Comparison of ENCODE assay signal across 9 cellular contexts in the genomic region with DNA sequence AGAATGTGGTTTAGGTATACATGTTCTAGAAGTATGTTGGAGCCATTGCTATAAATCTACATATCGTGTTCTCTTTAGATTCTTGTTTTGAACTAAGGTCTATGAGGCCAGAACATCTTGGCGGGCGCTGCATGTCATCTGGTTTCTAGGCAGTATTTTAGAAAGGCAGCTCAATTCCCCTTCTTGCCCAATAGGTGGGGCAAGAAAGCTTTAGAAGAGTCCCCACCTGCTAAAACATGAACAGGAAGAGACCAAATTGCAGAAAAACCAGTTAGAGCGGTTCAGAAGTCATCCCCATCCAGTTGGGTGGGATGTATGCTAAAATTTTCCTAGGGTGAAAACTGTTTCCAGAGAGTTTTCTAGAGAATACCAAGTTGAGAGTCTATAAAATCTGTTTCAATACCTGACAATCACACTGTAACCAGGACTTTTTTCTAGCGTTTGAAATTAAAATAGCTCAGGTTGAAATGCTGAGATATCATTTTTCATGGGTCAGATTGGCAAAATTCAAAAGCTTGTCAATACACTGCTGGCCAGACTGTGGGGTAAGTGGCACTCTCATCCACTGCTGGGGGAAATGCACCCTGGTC. TPM values are rescaled to one million over a fixed set of nuclear protein-coding genes. Genes with fewer than 3 reads are reported as not detected.
DNase-seq lines count a peak whose midpoint lies in the region; ATAC-seq, FAIRE-seq and TF ChIP-seq lines count a peak whose summit lies in the region.
"Had no signal": no experiment of that assay in that cellular context is flagged by ENCODE, and none has a peak within 500 bp of the region (broad histone marks: within the 10 kb centered on the region; RNA-seq: fewer than 3 reads in every experiment).

No MANE protein-coding gene starts in this region.

- H4K20me1 ChIP-seq in keratinocyte (ENCODE audit: control insufficient read depth, extremely low read depth, insufficient read depth, low read length): no peaks in the 10 kb centered on the region

- H3K27ac ChIP-seq in keratinocyte (ENCODE audit: control insufficient read depth, insufficient read depth, low read length) (no peak overlapping the region), upper lobe of right lung (no peak overlapping the region)
- H3K27ac ChIP-seq: skin epidermis had no signal

- H3K4me1 ChIP-seq in keratinocyte (ENCODE audit: control insufficient read depth, extremely low read depth, insufficient read depth, low read length): no peaks in the 10 kb centered on the region
- no peaks in the 10 kb centered on the region for H3K4me1 ChIP-seq in upper lobe of right lung

- peak; percentile 60 for TF ChIP-seq CTCF in MCF 10A (IDR thresholded peaks at IDR 0.05; ENCODE audit: unreplicated experiment)
- TF ChIP-seq CTCF in keratinocyte (optimal IDR thresholded peaks at IDR 0.05 in 1 of 3, IDR thresholded peaks at IDR 0.05 in 1 of 3, conservative IDR thresholded peaks at IDR 0.05 in 1 of 3; ENCODE audit: extremely low read depth in 1 of 3, insufficient read depth in 2 of 3, low read length in 3 of 3): peak; percentile 48 to 75 (median 65)
- peak; percentile 65 for TF ChIP-seq CTCF in upper lobe of right lung (IDR thresholded peaks at IDR 0.05)

- H3K4me3 ChIP-seq in keratinocyte (ENCODE audit: control insufficient read depth in 2 of 3, extremely low read depth in 1 of 3, insufficient read depth in 2 of 3, low read depth in 1 of 3, low read length in 3 of 3) (no peak overlapping the region), upper lobe of right lung (no peak overlapping the region)
- H3K4me3 ChIP-seq: skin epidermis had no signal

- no peak overlapping the region for H3K4me2 ChIP-seq in keratinocyte (ENCODE audit: control insufficient read depth, extremely low read depth, insufficient read depth, low read depth, low read length)

- no peak overlapping the region for H3K4me3 Mint-ChIP-seq in MCF 10A (ENCODE audit: unreplicated experiment)

- H3K36me3 ChIP-seq in keratinocyte (ENCODE audit: control insufficient read depth in 2 of 2, extremely low read depth in 1 of 2, insufficient read depth in 2 of 2, low read length in 2 of 2) (no peaks in the 10 kb centered on the region), upper lobe of right lung (no peaks in the 10 kb centered on the region)

- intact Hi-C loops in MCF 10A (cut with micrococcal nuclease): loop anchor here (1.0 to 10.0 kb wide), 5 partner anchors 86 to 540 kb away; a partner anchor contains a TSS
- intact Hi-C loops in upper lobe of right lung (cut with DNase I): no loop called here

- no peak overlapping the region for H2AFZ ChIP-seq in keratinocyte (ENCODE audit: control insufficient read depth, low read length)

- dilution Hi-C loops in keratinocyte (cut with MboI; ENCODE audit: extremely low pct_ligation_motif_present, low sequenced_read_pairs): no loop called here

- peak; percentile 21 for DNase-seq in Caki2 (ENCODE audit: low read depth)
- DNase-seq in NOMO-1 (lab: John Stamatoyannopoulos, UW; ENCODE audit: unreplicated experiment in 2 of 2): peak; percentile 65 to 84
- peak; percentile 57 for DNase-seq in MCF 10A (ENCODE audit: unreplicated experiment)
- no peak for DNase-seq in keratinocyte (ENCODE audit: low read depth, low spot score)
- no peak for DNase-seq in upper lobe of right lung

- peaks cover 52% of the 10 kb centered on the region for H3K27me3 Mint-ChIP-seq in MCF 10A (ENCODE audit: insufficient read depth, unreplicated experiment)

- POLR2A ChIA-PET in MCF 10A (lab: Yijun Ruan, JAX): interaction anchor here (0.6 to 1.1 kb wide), 4 partner anchors 86 to 400 kb away, joined by 3 read pairs; a partner anchor contains a TSS

- no peaks in the 10 kb centered on the region for H3K4me1 Mint-ChIP-seq in MCF 10A (ENCODE audit: insufficient read depth, unreplicated experiment)

- no TSS peak for BruUV-seq in MCF 10A (replicated peaks; lab: Mats Ljungman, UMichigan)

- FAIRE-seq in keratinocyte (lab: Jason Lieb, UNC): no peak

- no peak overlapping the region for H3K9ac ChIP-seq in keratinocyte (ENCODE audit: control insufficient read depth, extremely low read depth, insufficient read depth, low read length)

- no peaks in the 10 kb centered on the region for H3K27me3 ChIP-seq in keratinocyte (ENCODE audit: control insufficient read depth, extremely low read depth, insufficient read depth, low read length)
- no peaks in the 10 kb centered on the region for H3K27me3 ChIP-seq in upper lobe of right lung

- H3K27ac Mint-ChIP-seq in MCF 10A (ENCODE audit: low read depth, unreplicated experiment): no peak overlapping the region

- CTCF ChIA-PET in MCF 10A (lab: Yijun Ruan, JAX): interaction anchor here (0.6 to 7.5 kb wide), 39 partner anchors 9 to 313 kb away, joined by 3 to 66 read pairs (median 4); a partner anchor contains a TSS

- ATAC-seq in GM18861 (IDR thresholded peaks at IDR 0.05; ENCODE audit: unreplicated experiment) (peak; percentile 74), HG03571 (IDR thresholded peaks at IDR 0.05; ENCODE audit: unreplicated experiment) (peak; percentile 55), upper lobe of right lung (peak; percentile 79), HG03039 (IDR thresholded peaks at IDR 0.05; ENCODE audit: unreplicated experiment) (no peak)

- H3K79me2 ChIP-seq in keratinocyte (ENCODE audit: control insufficient read depth, insufficient read depth, low read length): no peaks in the 10 kb centered on the region

- H3K9me3 Mint-ChIP-seq in MCF 10A (ENCODE audit: unreplicated experiment): no peaks in the 10 kb centered on the region

- H3K36me3 Mint-ChIP-seq in MCF 10A (ENCODE audit: insufficient read depth, unreplicated experiment): peaks cover 8% of the 10 kb centered on the region

- in situ Hi-C loops in Caki2 (cut with HindIII; ENCODE audit: low pct_unique_long_range_greater_than_20kb, low sequenced_read_pairs): no loop called here

- no peaks in the 10 kb centered on the region for H3K9me3 ChIP-seq in keratinocyte (ENCODE audit: control insufficient read depth, low read depth, low read length)
- no peaks in the 10 kb centered on the region for H3K9me3 ChIP-seq in upper lobe of right lung

- H3K9me1 ChIP-seq in keratinocyte (ENCODE audit: control insufficient read depth, extremely low read depth, insufficient read depth, low read length): no peaks in the 10 kb centered on the region

RNA-seq across cellular contexts. Expression of a gene that starts 17.5 kb away (rescaled TPM):
- total RNA-seq in Caki2 (2014; rRNA removed; shearing (Covaris generic); ENCODE audit: low replicate concordance): 10.2 and 78.9 TPM in 2 replicates
- total RNA-seq in MCF 10A (2022): 47.3 and 66.1 TPM in 2 replicates
- 10.3 to 26.8 TPM (median 15.5 TPM) in 3 replicates for polyA plus RNA-seq in keratinocyte
- polyA plus RNA-seq in keratinocyte (2011; ENCODE audit: low read depth): 63.1 TPM
- polyA plus RNA-seq in keratinocyte (2011; cell fraction: cytosol; rRNA removed): 17.5 and 20.8 TPM in 2 replicates
- 9.8 and 11.2 TPM in 2 replicates for polyA plus RNA-seq in keratinocyte (2011; cell fraction: nucleus; rRNA removed)
- 28.6 and 30.0 TPM in 2 replicates for polyA plus RNA-seq in keratinocyte (2012; ENCODE audit: low replicate concordance)
- polyA minus RNA-seq in keratinocyte: 10.5 to 22.6 TPM (median 16.5 TPM) in 3 replicates
- 11.5 TPM for polyA minus RNA-seq in keratinocyte (2011; cell fraction: cytosol; rRNA and poly(A)+ RNA removed)
- 4.1 and 8.4 TPM in 2 replicates for polyA minus RNA-seq in keratinocyte (2011; cell fraction: nucleus; rRNA and poly(A)+ RNA removed)
- 61.3 TPM for total RNA-seq in upper lobe of right lung

Comparison
In these comparisons a context has a peak if more than half of its experiments do, and no peak if none do; other contexts are left out.
1. DNase-seq: peak in Caki2 (single experiment), NOMO-1 (2 of 2) and MCF 10A (single experiment); none in keratinocyte (single experiment) and upper lobe of right lung (single experiment).
2. Peak in every context shown above with its lines, with median percentiles within 50 percentile points of each other: CTCF ChIP-seq.